In genomic region chr11:122814401-122814800, GRCh38 we compare ENCODE assay signal across 12 cellular contexts.
DNase-seq lines count a peak whose midpoint lies in the region; ATAC-seq and TF ChIP-seq lines count a peak whose summit lies in the region.
"Had no signal": no experiment of that assay in that cellular context is flagged by ENCODE, and none has a peak within 500 bp of the region (broad histone marks: within the 10 kb centered on the region; RNA-seq: fewer than 3 reads in every experiment).

No MANE protein-coding gene starts in this region.

- DNase-seq in ACHN (peak; percentile 21), GM06990 (ENCODE audit: extremely low read depth, insufficient read length) (no peak), RWPE2 (ENCODE audit: low spot score) (no peak), fibroblast of mammary gland (ENCODE audit: low read depth) (no peak), DMS 273 (lab: John Stamatoyannopoulos, UW; ENCODE audit: unreplicated experiment) (no peak), nucleus accumbens (lab: John Stamatoyannopoulos, UW) (no peak)
- DNase-seq in stimulated activated CD4-positive, alpha-beta T cell treated with anti-CD3 and anti-CD28 coated beads, Interleukin-2, amount 100 ng/mL, for 48 hours: no peak
- DNase-seq: colonic mucosa; foreskin melanocyte; NCI-H446 treated with DMSO at 0.1 percent for 48 hours; stimulated activated CD8-positive, alpha-beta memory T cell treated with anti-CD3 and anti-CD28 coated beads, Interleukin-4, amount 100 ng/mL, for 48 hours had no signal

- H3K4me3 ChIP-seq in GM06990 (replicated peaks; ENCODE audit: low read depth, low read length) (no peak overlapping the region), RWPE2 (ENCODE audit: severe bottlenecking) (no peak overlapping the region), fibroblast of mammary gland (ENCODE audit: control insufficient read depth, low read depth, low read length) (no peak overlapping the region)
- H3K4me3 ChIP-seq: colonic mucosa had no signal

- H3K4me1 ChIP-seq in RWPE2 (ENCODE audit: insufficient read depth, poor library complexity, severe bottlenecking): peaks cover 10% of the 10 kb centered on the region
- H3K4me1 ChIP-seq: colonic mucosa had no signal

- no peak overlapping the region for H3K27ac ChIP-seq in RWPE2 (ENCODE audit: poor library complexity, severe bottlenecking)
- H3K27ac ChIP-seq: colonic mucosa had no signal

- in situ Hi-C loops in ACHN (cut with HindIII; ENCODE audit: low pct_ligation_motif_present, low pct_unique_long_range_greater_than_20kb, low sequenced_read_pairs): no loop called here

- H3K27me3 ChIP-seq in GM06990 (replicated peaks; ENCODE audit: control insufficient read depth, insufficient read depth, low read length): no peaks in the 10 kb centered on the region
- no peaks in the 10 kb centered on the region for H3K27me3 ChIP-seq in RWPE2 (ENCODE audit: insufficient read depth, poor library complexity, severe bottlenecking)
- H3K27me3 ChIP-seq: colonic mucosa had no signal

- H3K36me3 ChIP-seq in GM06990 (ENCODE audit: control insufficient read depth, insufficient read depth, low read length) (no peaks in the 10 kb centered on the region), RWPE2 (ENCODE audit: low read depth) (no peaks in the 10 kb centered on the region; the same call in 1 of the 2 replicates)
- H3K36me3 ChIP-seq: colonic mucosa had no signal

- H3K9me3 ChIP-seq in RWPE2 (ENCODE audit: severe bottlenecking): no peaks in the 10 kb centered on the region
- H3K9me3 ChIP-seq: colonic mucosa had no signal

- peak; percentile 39 for TF ChIP-seq CTCF in GM06990 (IDR thresholded peaks at IDR 0.05; ENCODE audit: insufficient read depth, low read length, poor library complexity, severe bottlenecking)
- TF ChIP-seq CTCF in RWPE2 (IDR thresholded peaks at IDR 0.05; ENCODE audit: poor library complexity, severe bottlenecking): peak; percentile 44
- TF ChIP-seq CTCF in fibroblast of mammary gland (conservative IDR thresholded peaks at IDR 0.05; ENCODE audit: control insufficient read depth, insufficient read depth, low read depth, low read length): peak; percentile 22

- no peak for ATAC-seq in RWPE2 (ENCODE audit: low read depth)
- no peak for ATAC-seq in GM21737 (IDR thresholded peaks at IDR 0.05; ENCODE audit: unreplicated experiment)
